14 cellular contexts compared by ENCODE assay signal in genomic region chr9:115250646-115251045, GRCh38.
DNase-seq lines count a peak whose midpoint lies in the region; ATAC-seq lines count a peak whose summit lies in the region.
"Had no signal": no experiment of that assay in that cellular context is flagged by ENCODE, and none has a peak within 500 bp of the region (broad histone marks: within the 10 kb centered on the region; RNA-seq: fewer than 3 reads in every experiment).

No MANE protein-coding gene starts in this region.

- ATAC-seq in GM18867 (IDR thresholded peaks at IDR 0.05; ENCODE audit: unreplicated experiment) (no peak), HG03442 (IDR thresholded peaks at IDR 0.05; ENCODE audit: unreplicated experiment) (no peak), left colon (no peak), HG02759 (IDR thresholded peaks at IDR 0.05; ENCODE audit: unreplicated experiment) (no peak)

- intact Hi-C loops in left colon (cut with DNase I, micrococcal nuclease), result no loop called here

- peak; percentile 86 for DNase-seq in HPDE6-E6E7 (ENCODE audit: extremely low spot score)
- DNase-seq in amniotic stem cell (lab: John Stamatoyannopoulos, UW), result peak; percentile 39
- DNase-seq in iPS DF 19.7 (ENCODE audit: low read depth, low spot score), result peak; percentile 17
- peak; percentile 75 for DNase-seq in stromal cell of bone marrow (ENCODE audit: low read depth)
- no peak for DNase-seq in left colon
- DNase-seq: activated CD4-positive, alpha-beta T cell treated with anti-CD3 and anti-CD28 coated beads, Interleukin-2, amount 10 ng/mL, durations not matched to agents 24 days and 14 days; activated naive CD4-positive, alpha-beta T cell treated with anti-CD3 and anti-CD28 coated beads for 36 hours; GDM1; NCI-H446; posterior cingulate gyrus; thyroid gland had no signal

Comparison
In these comparisons a context has a peak if more than half of its experiments do, and no peak if none do; other contexts are left out.
1. DNase-seq: peak in HPDE6-E6E7 (single experiment), amniotic stem cell (single experiment), iPS DF 19.7 (single experiment) and stromal cell of bone marrow (single experiment); none in left colon (0 of 2).